Comparison of ENCODE assay signal across 9 cellular contexts in genomic region chrX:16212436-16212835, GRCh38. TPM values are rescaled to one million over a fixed set of nuclear protein-coding genes. Genes with fewer than 3 reads are reported as not detected.
DNase-seq lines count a peak whose midpoint lies in the region; ATAC-seq and TF ChIP-seq lines count a peak whose summit lies in the region.
"Had no signal": no experiment of that assay in that cellular context is flagged by ENCODE, and none has a peak within 500 bp of the region (broad histone marks: within the 10 kb centered on the region; RNA-seq: fewer than 3 reads in every experiment).

No MANE protein-coding gene starts in this region.

- TF ChIP-seq CTCF in GM12865 (IDR thresholded peaks at IDR 0.05; ENCODE audit: insufficient read depth, low read depth, low read length, missing control alignments) (peak; percentile 34), ovary (IDR thresholded peaks at IDR 0.05) (no peak)

- in situ Hi-C loops in ACHN (cut with HindIII; ENCODE audit: low pct_ligation_motif_present, low pct_unique_long_range_greater_than_20kb, low sequenced_read_pairs) = no loop called here

- no peak overlapping the region for H3K4me3 Mint-ChIP-seq in T-helper 17 cell
- no peak overlapping the region for H3K4me3 Mint-ChIP-seq in CD8-positive, alpha-beta memory T cell
- H3K4me3 Mint-ChIP-seq: nephron progenitor cell had no signal

- H3K4me1 ChIP-seq in CD8-positive, alpha-beta memory T cell (ENCODE audit: insufficient read depth, low read length) = no peaks in the 10 kb centered on the region
- H3K4me1 ChIP-seq in ovary (ENCODE audit: insufficient read depth) = no peaks in the 10 kb centered on the region

- no peaks in the 10 kb centered on the region for H3K27me3 Mint-ChIP-seq in T-helper 17 cell
- H3K27me3 Mint-ChIP-seq in CD8-positive, alpha-beta memory T cell = peaks cover 0 to 5% of the 10 kb centered on the region in 2 donors

- H3K4me3 ChIP-seq in GM12865 (ENCODE audit: low read depth, low read length) (no peak overlapping the region), ovary (no peak overlapping the region)
- H3K4me3 ChIP-seq in CD8-positive, alpha-beta memory T cell (ENCODE audit: low read length) = no peak overlapping the region

- CTCF ChIA-PET in CD8-positive, alpha-beta memory T cell (lab: Charles Lee) = no interaction called here

- intact Hi-C loops in ovary (cut with DNase I) = no loop called here

- H3K27me3 ChIP-seq in CD8-positive, alpha-beta memory T cell (ENCODE audit: insufficient read depth, low read length, poor library complexity, severe bottlenecking) = no peaks in the 10 kb centered on the region
- H3K27me3 ChIP-seq in ovary = no peaks in the 10 kb centered on the region

- H3K36me3 Mint-ChIP-seq in T-helper 17 cell (ENCODE audit: low read depth) = no peaks in the 10 kb centered on the region
- no peaks in the 10 kb centered on the region for H3K36me3 Mint-ChIP-seq in CD8-positive, alpha-beta memory T cell

- no peak for TF ChIP-seq POLR2A in ovary (IDR thresholded peaks at IDR 0.05)

- no peaks in the 10 kb centered on the region for H3K9me3 ChIP-seq in T-helper 17 cell (ENCODE audit: control insufficient read depth, low read length, poor library complexity, severe bottlenecking)
- H3K9me3 ChIP-seq in CD8-positive, alpha-beta memory T cell (ENCODE audit: low read length) = no peaks in the 10 kb centered on the region
- H3K9me3 ChIP-seq in ovary = no peaks in the 10 kb centered on the region

- ATAC-seq in HG03571 (IDR thresholded peaks at IDR 0.05; ENCODE audit: unreplicated experiment) = no peak
- no peak for ATAC-seq in T-helper 17 cell

- no peak overlapping the region for H3K27ac ChIP-seq in CD8-positive, alpha-beta memory T cell (ENCODE audit: low read depth, low read length)
- H3K27ac ChIP-seq in ovary = no peak overlapping the region

- no peak overlapping the region for H3K27ac Mint-ChIP-seq in T-helper 17 cell
- no peak overlapping the region for H3K27ac Mint-ChIP-seq in CD8-positive, alpha-beta memory T cell
- H3K27ac Mint-ChIP-seq: nephron progenitor cell had no signal

- POLR2A ChIA-PET in CD8-positive, alpha-beta memory T cell (lab: Charles Lee) = no interaction called here

- no peaks in the 10 kb centered on the region for H3K36me3 ChIP-seq in CD8-positive, alpha-beta memory T cell (ENCODE audit: insufficient read depth, low read length)
- H3K36me3 ChIP-seq in ovary = no peaks in the 10 kb centered on the region

- H3K4me1 Mint-ChIP-seq in T-helper 17 cell = no peaks in the 10 kb centered on the region
- no peaks in the 10 kb centered on the region for H3K4me1 Mint-ChIP-seq in CD8-positive, alpha-beta memory T cell
- H3K4me1 Mint-ChIP-seq: nephron progenitor cell had no signal

- no peak for TF ChIP-seq EP300 in ovary (IDR thresholded peaks at IDR 0.05)

- no peaks in the 10 kb centered on the region for H3K9me3 Mint-ChIP-seq in CD8-positive, alpha-beta memory T cell
- H3K9me3 Mint-ChIP-seq: nephron progenitor cell had no signal

- peak; percentile 15 for DNase-seq in ACHN
- DNase-seq in GM12865 (ENCODE audit: low read depth) = peak; percentile 19
- DNase-seq in SK-N-DZ (ENCODE audit: low spot score) = peak; percentile 3
- peak; percentile 22 for DNase-seq in foreskin melanocyte
- no peak for DNase-seq in T-helper 17 cell
- no peak for DNase-seq in CD8-positive, alpha-beta memory T cell
- no peak for DNase-seq in ovary
- DNase-seq: nephron progenitor cell had no signal

RNA-seq across cellular contexts. Expression of gene MAGEB17, which starts 45.2 kb away (rescaled TPM):
- polyA plus RNA-seq in SK-N-DZ (2014; cell fraction: cytosol; rRNA removed) = 0.13 and 0.17 TPM in 2 replicates
- 0.72 and 1.0 TPM in 2 replicates for polyA plus RNA-seq in SK-N-DZ (2014; cell fraction: nucleus; rRNA removed)
- not detected for total RNA-seq in T-helper 17 cell
- total RNA-seq in CD8-positive, alpha-beta memory T cell = not detected
- not detected for polyA plus RNA-seq in CD8-positive, alpha-beta memory T cell
- total RNA-seq in ovary = under 1 TPM in 1 of 7 donors, not detected in 6; 0.17 TPM
- under 1 TPM in 1 of 2 donors, not detected in 1; 0.05 TPM for polyA plus RNA-seq in ovary

Comparison
In these comparisons a context has a peak if more than half of its experiments do, and no peak if none do; other contexts are left out.
1. DNase-seq: peak in ACHN (single experiment), GM12865 (single experiment), SK-N-DZ (single experiment) and foreskin melanocyte (single experiment); none in T-helper 17 cell (0 of 3), CD8-positive, alpha-beta memory T cell (0 of 5) and ovary (0 of 5).